27 cellular contexts compared by ENCODE assay signal in the genomic region with DNA sequence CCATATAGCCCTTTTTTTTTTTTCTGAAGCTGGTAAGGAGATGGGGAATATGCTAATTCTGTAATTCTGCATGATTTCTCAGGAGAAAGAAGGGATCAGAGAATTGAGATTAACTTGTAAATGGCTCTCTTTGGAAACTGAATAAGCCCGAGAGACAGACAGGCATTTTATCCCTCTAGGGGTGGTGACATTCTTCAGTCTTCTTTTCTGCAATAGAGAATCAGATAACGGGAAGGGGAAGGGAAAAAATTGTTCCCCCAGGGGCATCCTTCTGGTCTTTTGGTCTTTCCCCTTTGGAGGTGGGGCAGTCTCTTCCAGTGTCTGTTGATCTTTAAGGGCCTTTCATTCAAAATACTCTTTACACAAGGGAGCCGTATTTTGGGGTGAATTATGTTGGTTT.
"Had no signal": no experiment of that assay in that cellular context is flagged by ENCODE, and none has a peak within 500 bp of the region (broad histone marks: within the 10 kb centered on the region; RNA-seq: fewer than 3 reads in every experiment).

No MANE protein-coding gene starts in this region.

- H3K27me3 Mint-ChIP-seq: activated B cell treated with CpG ODN at 0.5 μM for 24 hours; activated CD4-positive, alpha-beta T cell treated with anti-CD3 and anti-CD28 coated beads for 36 hours; activated naive CD8-positive, alpha-beta T cell treated with anti-CD3 and anti-CD28 coated beads, Interleukin-2, amount 10 ng/mL, durations not matched to agents 7 days and 5 days; activated T-cell treated with anti-CD3 and anti-CD28 coated beads, Interleukin-2, amount 50 U/mL, for 24 hours; stimulated activated naive CD8-positive, alpha-beta T cell treated with anti-CD3 and anti-CD28 coated beads, Interleukin-15, Interleukin-2, amounts not matched to agents 100 ng/mL and 50 ng/mL, for 24 hours had no signal

- H3K27ac ChIP-seq: epithelial cell of prostate, heart right ventricle, lower lobe of right lung, parathyroid adenoma, thyroid gland had no signal

- H3K9me3 Mint-ChIP-seq: activated B cell treated with CpG ODN at 0.5 μM for 24 hours; activated naive CD8-positive, alpha-beta T cell treated with anti-CD3 and anti-CD28 coated beads, Interleukin-2, amount 10 ng/mL, durations not matched to agents 7 days and 5 days; activated T-cell treated with anti-CD3 and anti-CD28 coated beads, Interleukin-2, amount 50 U/mL, for 24 hours; activated T-helper 2 cell treated with anti-CD3 and anti-CD28 coated beads, Interferon-gamma antibody, Interleukin-2, Interleukin-4, amounts not matched to agents 10 μg/mL and 5 μg/mL and 100 μg/mL, durations not matched to agents 14 hours and 24 hours and 36 hours; nephron; stimulated activated naive CD8-positive, alpha-beta T cell treated with anti-CD3 and anti-CD28 coated beads, Interleukin-15, Interleukin-2, amounts not matched to agents 100 ng/mL and 50 ng/mL, for 24 hours; T-helper 1 cell treated with Interleukin-12 subunit alpha and Interleukin-12 subunit beta and Interleukin-4 antibody, amounts not matched to agents 30 μg/mL and 1 μg/mL, for 36 hours had no signal

- H3K4me1 ChIP-seq: parathyroid adenoma had no signal

- ATAC-seq: activated CD4-positive, alpha-beta T cell treated with anti-CD3 and anti-CD28 coated beads for 36 hours; heart right ventricle; left lobe of liver; lower lobe of right lung; right cardiac atrium had no signal

- H3K79me2 ChIP-seq: parathyroid adenoma had no signal

- H3K4me3 Mint-ChIP-seq: activated B cell treated with CpG ODN at 0.5 μM for 24 hours; activated CD4-positive, alpha-beta T cell treated with anti-CD3 and anti-CD28 coated beads for 36 hours; activated naive CD8-positive, alpha-beta T cell treated with anti-CD3 and anti-CD28 coated beads, Interleukin-2, amount 10 ng/mL, durations not matched to agents 7 days and 5 days; activated T-cell treated with anti-CD3 and anti-CD28 coated beads, Interleukin-2, amount 50 U/mL, for 24 hours; endodermal cell; nephron; stimulated activated naive CD8-positive, alpha-beta T cell treated with anti-CD3 and anti-CD28 coated beads, Interleukin-15, Interleukin-2, amounts not matched to agents 100 ng/mL and 50 ng/mL, for 24 hours; T-helper 1 cell treated with Interleukin-12 subunit alpha and Interleukin-12 subunit beta and Interleukin-4 antibody, amounts not matched to agents 30 μg/mL and 1 μg/mL, for 36 hours had no signal

- DNase-seq: activated B cell treated with CpG ODN at 0.5 μM for 24 hours; activated CD4-positive, alpha-beta T cell treated with anti-CD3 and anti-CD28 coated beads, Interleukin-2, amount 50 U/mL, for 4 hours; activated CD8-positive, alpha-beta memory T cell treated with anti-CD3 and anti-CD28 coated beads for 24 hours; activated CD8-positive, alpha-beta memory T cell treated with anti-CD3 and anti-CD28 coated beads, Interleukin-2, amount 50 U/mL, for 4 hours; activated naive CD4-positive, alpha-beta T cell; activated naive CD8-positive, alpha-beta T cell treated with anti-CD3 and anti-CD28 coated beads, Interleukin-2, amount 10 ng/mL, durations not matched to agents 7 days and 5 days; activated T-cell treated with anti-CD3 and anti-CD28 coated beads, Interleukin-2, amount 50 U/mL, for 24 hours; amniotic stem cell; cerebellar nuclear complex; cortex of kidney; heart right ventricle; kidney; lower lobe of right lung; right cardiac atrium; stimulated activated CD4-positive, alpha-beta T cell treated with anti-CD3 and anti-CD28 coated beads, Interleukin-4, amount 100 ng/mL, for 24 hours; substantia nigra; T1000; thyroid gland had no signal

- H3K27me3 ChIP-seq: heart right ventricle, thyroid gland had no signal

- H3K9me3 ChIP-seq: heart right ventricle, lower lobe of right lung, thyroid gland had no signal

- H3K36me3 ChIP-seq: heart right ventricle, lower lobe of right lung, thyroid gland had no signal

- H2AFZ ChIP-seq: parathyroid adenoma had no signal

- H3K4me3 ChIP-seq: heart right ventricle, lower lobe of right lung, thyroid gland had no signal

- H3K27ac Mint-ChIP-seq: activated B cell treated with CpG ODN at 0.5 μM for 24 hours; activated CD4-positive, alpha-beta T cell treated with anti-CD3 and anti-CD28 coated beads for 36 hours; activated naive CD8-positive, alpha-beta T cell treated with anti-CD3 and anti-CD28 coated beads, Interleukin-2, amount 10 ng/mL, durations not matched to agents 7 days and 5 days; activated T-cell treated with anti-CD3 and anti-CD28 coated beads, Interleukin-2, amount 50 U/mL, for 24 hours; activated T-helper 2 cell treated with anti-CD3 and anti-CD28 coated beads, Interferon-gamma antibody, Interleukin-2, Interleukin-4, amounts not matched to agents 10 μg/mL and 5 μg/mL and 100 μg/mL, durations not matched to agents 14 hours and 24 hours and 36 hours; endodermal cell; nephron; stimulated activated naive CD8-positive, alpha-beta T cell treated with anti-CD3 and anti-CD28 coated beads, Interleukin-15, Interleukin-2, amounts not matched to agents 100 ng/mL and 50 ng/mL, for 24 hours; T-helper 1 cell treated with Interleukin-12 subunit alpha and Interleukin-12 subunit beta and Interleukin-4 antibody, amounts not matched to agents 30 μg/mL and 1 μg/mL, for 36 hours had no signal

- H3K36me3 Mint-ChIP-seq: activated naive CD8-positive, alpha-beta T cell treated with anti-CD3 and anti-CD28 coated beads, Interleukin-2, amount 10 ng/mL, durations not matched to agents 7 days and 5 days had no signal
